9 cellular contexts compared by ENCODE assay signal in genomic region chr2:218230882-218231281, GRCh38. TPM values are rescaled to one million over a fixed set of nuclear protein-coding genes. Genes with fewer than 3 reads are reported as not detected.
A peak's percentile ranks its signal among the peaks of the same experiment; 100 is the strongest.
DNase-seq lines count a peak whose midpoint lies in the region; ATAC-seq and TF ChIP-seq lines count a peak whose summit lies in the region.
"Had no signal": no experiment of that assay in that cellular context is flagged by ENCODE, and none has a peak within 500 bp of the region (broad histone marks: within the 10 kb centered on the region; RNA-seq: fewer than 3 reads in every experiment).

No MANE protein-coding gene starts in this region.

- H3K4me3 ChIP-seq in GM06990 (replicated peaks; ENCODE audit: low read depth, low read length), result no peak overlapping the region
- H3K4me3 ChIP-seq in astrocyte of the spinal cord (ENCODE audit: low read depth, low read length), result no peak overlapping the region
- H3K4me3 ChIP-seq in SJCRH30, result no peak overlapping the region

- DNase-seq in GM06990 (ENCODE audit: extremely low read depth, insufficient read length) (no peak), LHCN-M2 (ENCODE audit: low read depth) (peak; percentile 49), astrocyte of the spinal cord (ENCODE audit: low read depth, low spot score) (peak; percentile 62), myocyte (ENCODE audit: low read depth) (peak; percentile 27), SJCRH30 (no peak), NCI-H2171 (lab: John Stamatoyannopoulos, UW) (no peak)

- H3K36me3 ChIP-seq in GM06990 (ENCODE audit: control insufficient read depth, insufficient read depth, low read length) (peaks cover 19% of the 10 kb centered on the region), SJCRH30 (peaks cover 74% of the 10 kb centered on the region)

- H3K4me1 ChIP-seq in SJCRH30, result no peaks in the 10 kb centered on the region; the same call in 1 of the 2 replicates

- TF ChIP-seq CTCF in GM06990 (IDR thresholded peaks at IDR 0.05; ENCODE audit: insufficient read depth, low read length, poor library complexity, severe bottlenecking) (peak; percentile 9), astrocyte of the spinal cord (IDR thresholded peaks at IDR 0.05; ENCODE audit: low read depth, low read length) (peak; percentile 28)

- in situ Hi-C loops in astrocyte of the spinal cord (cut with HindIII; ENCODE audit: low sequenced_read_pairs), result no loop called here

- no peak overlapping the region for H3K27ac ChIP-seq in SJCRH30

- no peaks in the 10 kb centered on the region for H3K27me3 ChIP-seq in GM06990 (replicated peaks; ENCODE audit: control insufficient read depth, insufficient read depth, low read length)
- H3K27me3 ChIP-seq in SJCRH30, result no peaks in the 10 kb centered on the region

- H3K9me3 ChIP-seq in SJCRH30 (replicated peaks), result no peaks in the 10 kb centered on the region

- peak; percentile 46 for ATAC-seq in GM21447 (IDR thresholded peaks at IDR 0.05; ENCODE audit: unreplicated experiment)
- no peak for ATAC-seq in GM18868 (IDR thresholded peaks at IDR 0.05; ENCODE audit: unreplicated experiment)

RNA-seq across cellular contexts. Expression of gene ARPC2, which starts 13.9 kb away (rescaled TPM):
- total RNA-seq in LHCN-M2 (2014; rRNA removed), result 499 and 526 TPM in 2 replicates
- polyA plus RNA-seq in LHCN-M2 (2012), result 486 TPM
- 237 and 270 TPM in 2 replicates for total RNA-seq in myocyte
- 392 TPM for polyA plus RNA-seq in myocyte (2012)
- total RNA-seq in SJCRH30 (2014; rRNA removed; shearing (Covaris generic)), result 141 and 150 TPM in 2 replicates

RNA-seq across cellular contexts. Expression of gene GPBAR1, which starts 29.9 kb away (rescaled TPM):
- total RNA-seq in LHCN-M2 (2014; rRNA removed) (0.06 TPM in 1 of 2 replicates, not detected in the other), myocyte (0.57 and 1.1 TPM in 2 replicates)
- 0.07 TPM for polyA plus RNA-seq in LHCN-M2 (2012)
- polyA plus RNA-seq in myocyte (2012), result 0.69 TPM
- total RNA-seq in SJCRH30 (2014; rRNA removed; shearing (Covaris generic)), result 0.24 and 0.25 TPM in 2 replicates
- polyA plus RNA-seq: neural cell had no signal

RNA-seq across cellular contexts. Expression of gene AAMP, which starts 39.1 kb away (rescaled TPM):
- total RNA-seq in LHCN-M2 (2014; rRNA removed), result 168 and 170 TPM in 2 replicates
- 96.2 TPM for polyA plus RNA-seq in LHCN-M2 (2012)
- 173 and 198 TPM in 2 replicates for total RNA-seq in myocyte
- polyA plus RNA-seq in myocyte (2012), result 108 TPM
- total RNA-seq in SJCRH30 (2014; rRNA removed; shearing (Covaris generic)), result 125 and 149 TPM in 2 replicates

RNA-seq across cellular contexts. Expression of gene PNKD, which starts 39.4 kb away (rescaled TPM):
- total RNA-seq in LHCN-M2 (2014; rRNA removed) (39.6 and 54.2 TPM in 2 replicates), myocyte (30.6 and 37.8 TPM in 2 replicates)
- 117 TPM for polyA plus RNA-seq in LHCN-M2 (2012)
- polyA plus RNA-seq in myocyte (2012), result 82.9 TPM
- 49.8 and 57.9 TPM in 2 replicates for total RNA-seq in SJCRH30 (2014; rRNA removed; shearing (Covaris generic))

Comparison
In these comparisons a context has a peak if more than half of its experiments do, and no peak if none do; other contexts are left out.
1. DNase-seq: peak in LHCN-M2 (single experiment), astrocyte of the spinal cord (single experiment) and myocyte (single experiment); none in GM06990 (single experiment), SJCRH30 (0 of 2) and NCI-H2171 (single experiment).